In genomic region chr12:105467710-105468366, GRCh38 we compare ENCODE assay signal across 26 cellular contexts.
DNase-seq lines count a peak whose midpoint lies in the region; ATAC-seq, FAIRE-seq and TF ChIP-seq lines count a peak whose summit lies in the region.
"Had no signal": no experiment of that assay in that cellular context is flagged by ENCODE, and none has a peak within 500 bp of the region (broad histone marks: within the 10 kb centered on the region; RNA-seq: fewer than 3 reads in every experiment).

No MANE protein-coding gene starts in this region.

- in situ Hi-C loops in gastrocnemius medialis (cut with MboI; ENCODE audit: low sequenced_read_pairs in 4 of 4) = no loop called here

- no peak overlapping the region for H2AK5ac ChIP-seq in H9 (ENCODE audit: insufficient read length, low read length)
- H2AK5ac ChIP-seq in H1 (ENCODE audit: low read depth, low read length) = no peak overlapping the region

- no peaks in the 10 kb centered on the region for H3K9me3 Mint-ChIP-seq in H9
- H3K9me3 Mint-ChIP-seq: HFFc6 had no signal

- intact Hi-C loops in kidney (cut with DNase I) = no loop called here
- intact Hi-C loops in gastrocnemius medialis (cut with DNase I; ENCODE audit: low total_unique reads) = no loop called here
- intact Hi-C loops in PC-9 (cut with micrococcal nuclease; ENCODE audit: unreplicated experiment) = no loop called here

- H4K20me1 ChIP-seq in H9 (ENCODE audit: control insufficient read depth, insufficient read depth, insufficient read length) = no peaks in the 10 kb centered on the region
- no peaks in the 10 kb centered on the region for H4K20me1 ChIP-seq in H1 (replicated peaks in 1 of 2; ENCODE audit: control insufficient read depth in 1 of 2, insufficient read depth in 2 of 2, low read length in 2 of 2)
- no peaks in the 10 kb centered on the region for H4K20me1 ChIP-seq in PC-9 (ENCODE audit: insufficient read depth)

- CTCF ChIA-PET in H1 (lab: Charles Lee; ENCODE audit: partially characterized antibody) (interaction anchor here (1.0 to 1.7 kb wide), 4 partner anchors 9 to 47 kb away, joined by 3 to 5 read pairs (median 4); no protein-coding TSS in a partner anchor), PC-9 (lab: Charles Lee) (interaction anchor here (0.7 kb wide), 1 partner anchor 683 kb away, joined by 4 read pairs; no protein-coding TSS in a partner anchor)

- H3K4me1 ChIP-seq in H9 (ENCODE audit: insufficient read depth, low read length) (peaks cover 3% of the 10 kb centered on the region; the same call in 1 of the 2 replicates), H1 (replicated peaks in 1 of 4; ENCODE audit: control insufficient read depth in 3 of 4, insufficient read depth in 4 of 4, low read length in 3 of 4) (peaks cover 0 to 7% (median 2%) of the 10 kb centered on the region in 4 experiments; a peak in 2 of 7 replicates), kidney (ENCODE audit: control insufficient read depth in 1 of 2, insufficient read depth in 1 of 2, low read depth in 1 of 2, low read length in 2 of 2) (peaks cover 0 to 7% of the 10 kb centered on the region in 2 donors), gastrocnemius medialis (peaks cover 0 to 20% of the 10 kb centered on the region in 2 donors), PC-9 (replicated peaks; ENCODE audit: insufficient read depth) (no peaks in the 10 kb centered on the region)
- H3K4me1 ChIP-seq: psoas muscle, vagina had no signal

- BruUV-seq in PC-9 (replicated peaks; lab: Mats Ljungman, UMichigan) = no TSS peak

- H3K4me1 Mint-ChIP-seq in H9 = peaks cover 27% of the 10 kb centered on the region in 2 experiments
- H3K4me1 Mint-ChIP-seq: CD14-positive monocyte had no signal

- TF ChIP-seq CTCF in H9 (conservative IDR thresholded peaks at IDR 0.05) (no peak), H1 (IDR thresholded peaks at IDR 0.05; ENCODE audit: control extremely low read depth in 1 of 3, insufficient read depth in 1 of 3, low read depth in 1 of 3, low read length in 3 of 3) (no peak), kidney (IDR thresholded peaks at IDR 0.05; ENCODE audit: borderline replicate concordance, extremely low read depth, insufficient read depth) (no peak), gastrocnemius medialis (IDR thresholded peaks at IDR 0.05 in 4 of 5, conservative IDR thresholded peaks at IDR 0.05 in 1 of 5) (no peak), PC-9 (conservative IDR thresholded peaks at IDR 0.05) (no peak)

- H2BK20ac ChIP-seq in H9 (ENCODE audit: low read depth, low read length, poor library complexity, severe bottlenecking) (no peak overlapping the region), H1 (ENCODE audit: low read length) (peak overlapping the region; percentile 16; the same call in 1 of the 2 replicates)

- ATAC-seq in gastrocnemius medialis = no peak
- ATAC-seq: foreskin keratinocyte, mucosa of descending colon, psoas muscle had no signal

- H3K4me2 ChIP-seq in H9 (ENCODE audit: insufficient read depth, insufficient read length, low read length) (no peak overlapping the region), H1 (ENCODE audit: insufficient read depth in 1 of 2, low read depth in 2 of 2, low read length in 2 of 2) (no peak overlapping the region), PC-9 (no peak overlapping the region)

- H3K36me3 ChIP-seq in H1 (ENCODE audit: control insufficient read depth in 2 of 4, insufficient read depth in 4 of 4, low read length in 3 of 4) (no peaks in the 10 kb centered on the region), kidney (ENCODE audit: control insufficient read depth in 1 of 2, insufficient read depth in 2 of 2, low read length in 2 of 2) (no peaks in the 10 kb centered on the region), gastrocnemius medialis (no peaks in the 10 kb centered on the region), PC-9 (ENCODE audit: low read depth) (no peaks in the 10 kb centered on the region)
- H3K36me3 ChIP-seq: vagina had no signal

- H3F3A ChIP-seq in PC-9 (ENCODE audit: insufficient read depth, low read depth) = no peaks in the 10 kb centered on the region

- WGBS in H9 (ENCODE audit: extremely low coverage, insufficient read length, low lambda C conversion rate) = no CpG with 5 or more reads among the region's 4 CpGs
- WGBS in H1 (ENCODE audit: extremely low coverage in 1 of 2, insufficient coverage in 1 of 2, insufficient read length in 1 of 2, insufficient replicate concordance in 2 of 2, low coverage in 1 of 2, low lambda C conversion rate in 2 of 2, missing lambda C conversion rate in 1 of 2), 2 experiments = 90% methylated on average over 4 of the region's 4 CpGs; no CpG with 5 or more reads in 1 of the 2 experiments

- TF ChIP-seq RAD21 in H1 (IDR thresholded peaks at IDR 0.05 in 1 of 2, conservative IDR thresholded peaks at IDR 0.05 in 1 of 2; ENCODE audit: low read depth in 2 of 2, low read length in 2 of 2) = no peak

- no peak overlapping the region for H3K18ac ChIP-seq in H9 (ENCODE audit: insufficient read length, low read depth, low read length)
- no peak overlapping the region for H3K18ac ChIP-seq in H1 (ENCODE audit: extremely low read depth, low read length)

- no peaks in the 10 kb centered on the region for H3K9me2 ChIP-seq in PC-9 (ENCODE audit: insufficient read depth)

- no peak overlapping the region for H2BK15ac ChIP-seq in H9 (ENCODE audit: low read depth, low read length)
- H2BK15ac ChIP-seq in H1 (ENCODE audit: low read length) = no peak overlapping the region

- H2AFZ ChIP-seq in H9 (ENCODE audit: low read length) (no peak overlapping the region), H1 (ENCODE audit: low read length) (no peak overlapping the region), PC-9 (no peak overlapping the region)

- no peak overlapping the region for H3K9ac ChIP-seq in H9 (ENCODE audit: extremely low read depth, insufficient read length, low read length)
- H3K9ac ChIP-seq in H1 (replicated peaks in 1 of 4; ENCODE audit: extremely low read depth in 1 of 4, low read depth in 3 of 4, low read length in 3 of 4) = no peak overlapping the region
- no peak overlapping the region for H3K9ac ChIP-seq in kidney (ENCODE audit: low read length in 2 of 2)

- H3K14ac ChIP-seq in H9 (ENCODE audit: insufficient read depth, low read length) = peak overlapping the region; percentile 40; the same call in 1 of the 2 replicates
- no peak overlapping the region for H3K14ac ChIP-seq in H1 (ENCODE audit: insufficient read length)

- H2BK5ac ChIP-seq in H9 (ENCODE audit: insufficient read length, low read length) = no peak overlapping the region
- H2BK5ac ChIP-seq in H1 (ENCODE audit: low read depth, low read length) = peak overlapping the region; percentile 38; the same call in 1 of the 2 replicates

- no peaks in the 10 kb centered on the region for H3K79me1 ChIP-seq in H9 (ENCODE audit: insufficient read depth, low read depth, low read length, poor library complexity, severe bottlenecking)
- H3K79me1 ChIP-seq in H1 (ENCODE audit: low read depth, low read length) = no peaks in the 10 kb centered on the region

- FAIRE-seq in H1 (lab: Jason Lieb, UNC) = no peak
- no peak for FAIRE-seq in kidney (lab: Jason Lieb, UNC)
- FAIRE-seq: TTC549 had no signal

- no peak overlapping the region for H3K56ac ChIP-seq in H9 (ENCODE audit: insufficient read length, low read depth, low read length)
- H3K56ac ChIP-seq in H1 (replicated peaks; ENCODE audit: insufficient read length, low read depth, low read length) = no peak overlapping the region

- H3K4me3 ChIP-seq in H1 (ENCODE audit: extremely low read depth in 1 of 4, insufficient read depth in 2 of 4, low read depth in 3 of 4, low read length in 4 of 4) = no peak overlapping the region
- no peak overlapping the region for H3K4me3 ChIP-seq in kidney (ENCODE audit: low read length in 2 of 2)
- H3K4me3 ChIP-seq in gastrocnemius medialis = no peak overlapping the region
- no peak overlapping the region for H3K4me3 ChIP-seq in PC-9
- H3K4me3 ChIP-seq: mucosa of descending colon, psoas muscle, vagina had no signal

- TF ChIP-seq POLR2A in H1 (IDR thresholded peaks at IDR 0.05; ENCODE audit: control extremely low read depth in 1 of 2, low read depth in 2 of 2, low read length in 2 of 2) (no peak), gastrocnemius medialis (IDR thresholded peaks at IDR 0.05) (no peak)

- H4K5ac ChIP-seq in H9 (ENCODE audit: insufficient read length, low read depth, low read length) = no peak overlapping the region
- H4K5ac ChIP-seq in H1 (ENCODE audit: insufficient read length, low read depth, low read length) = no peak overlapping the region

- no peak for TF ChIP-seq EP300 in H1 (IDR thresholded peaks at IDR 0.05; ENCODE audit: borderline replicate concordance in 1 of 2, low read depth in 2 of 2, low read length in 2 of 2)

- no peaks in the 10 kb centered on the region for H3K27me3 Mint-ChIP-seq in H9 (ENCODE audit: low read depth)

- POLR2A ChIA-PET in H1 (lab: Charles Lee; ENCODE audit: partially characterized antibody) (no interaction called here), PC-9 (lab: Charles Lee; ENCODE audit: unreplicated experiment) (no interaction called here)

- DNase-seq in H9 = no peak
- DNase-seq in H1 (ENCODE audit: low read depth in 1 of 2, low spot score in 2 of 2) = no peak
- DNase-seq in kidney = no peak
- no peak for DNase-seq in gastrocnemius medialis
- no peak for DNase-seq in PC-9
- DNase-seq in stimulated activated CD4-positive, alpha-beta T cell treated with anti-CD3 and anti-CD28 coated beads, Interleukin-4, amount 100 ng/mL, for 24 hours = no peak
- DNase-seq in NCI-H748 (lab: John Stamatoyannopoulos, UW; ENCODE audit: unreplicated experiment) = no peak
- no peak for DNase-seq in NOMO-1 treated with DMSO at 0.1 percent for 48 hours (lab: John Stamatoyannopoulos, UW; ENCODE audit: unreplicated experiment)
- DNase-seq: ACHN; activated CD4-positive, alpha-beta T cell treated with anti-CD3 and anti-CD28 coated beads for 48 hours; cortex of kidney; foreskin keratinocyte; HFFc6; mucosa of descending colon; NCI-H1105; NCI-H2081; NCI-H510A; psoas muscle; SW 1271 had no signal

- H3T11ph ChIP-seq in H9 (ENCODE audit: low read length) = no peak overlapping the region

- peak overlapping the region in 1 of 3 experiments; percentile 54; a peak in 2 of 7 replicates for H3K27ac Mint-ChIP-seq in H9
- H3K27ac Mint-ChIP-seq: activated naive CD8-positive, alpha-beta T cell; brain; CD14-positive monocyte; HFFc6 had no signal

- H3K27me3 ChIP-seq in H9 (ENCODE audit: insufficient read depth, low read length) (no peaks in the 10 kb centered on the region; the same call in 1 of the 2 replicates), H1 (replicated peaks in 1 of 4; ENCODE audit: control insufficient read depth in 3 of 4, extremely low read depth in 1 of 4, insufficient read depth in 3 of 4, low read length in 3 of 4) (peaks cover 0 to 1% (median 0%) of the 10 kb centered on the region in 4 experiments; a peak in 1 of 7 replicates), gastrocnemius medialis (no peaks in the 10 kb centered on the region), PC-9 (ENCODE audit: insufficient read depth, low read depth) (no peaks in the 10 kb centered on the region)
- H3K27me3 ChIP-seq: foreskin keratinocyte, vagina had no signal

- H2BK120ac ChIP-seq in H9 (ENCODE audit: low read depth, low read length, poor library complexity, severe bottlenecking) (no peak overlapping the region), H1 (replicated peaks; ENCODE audit: low read depth, low read length) (no peak overlapping the region)

- H3K27ac ChIP-seq in H9 (ENCODE audit: insufficient read length, low read depth, low read length) (no peak overlapping the region), H1 (ENCODE audit: low read depth, low read length) (no peak overlapping the region), kidney (ENCODE audit: low read depth in 2 of 2, low read length in 2 of 2) (peak overlapping the region; percentile 20 to 80), gastrocnemius medialis (peak overlapping the region; percentile 32 to 63 (median 47)), PC-9 (no peak overlapping the region)
- H3K27ac ChIP-seq: foreskin keratinocyte, psoas muscle, RWPE1, vagina had no signal

- no peak overlapping the region for H3K4me3 Mint-ChIP-seq in H9
- H3K4me3 Mint-ChIP-seq: activated naive CD8-positive, alpha-beta T cell; brain; CD14-positive monocyte; HFFc6; neural crest cell had no signal

- H4K91ac ChIP-seq in H9 (ENCODE audit: insufficient read length, low read depth, low read length) (no peak overlapping the region), H1 (replicated peaks; ENCODE audit: insufficient read length, low read length) (no peak overlapping the region)

- H3K36me3 Mint-ChIP-seq in H9 (ENCODE audit: insufficient read depth in 1 of 3, low read depth in 3 of 3) = no peaks in the 10 kb centered on the region
- H3K36me3 Mint-ChIP-seq: activated naive CD8-positive, alpha-beta T cell; brain; CD14-positive monocyte had no signal

- H3K4ac ChIP-seq in H9 (ENCODE audit: low read depth, low read length) (no peak overlapping the region), H1 (replicated peaks; ENCODE audit: insufficient read length, low read depth, low read length) (no peak overlapping the region)

- H2BK12ac ChIP-seq in H9 (ENCODE audit: insufficient read length, low read depth, low read length) = no peak overlapping the region
- 0 out of 2 replicates have a peak overlapping the region, but pooled peaks have one; percentile 27 for H2BK12ac ChIP-seq in H1 (ENCODE audit: low read depth, low read length)

- H4K8ac ChIP-seq in H9 (replicated peaks; ENCODE audit: insufficient read length, low read depth, low read length) (no peak overlapping the region), H1 (ENCODE audit: extremely low read depth, insufficient read depth, low read length) (no peak overlapping the region)

- H3K79me2 ChIP-seq in H9 (ENCODE audit: insufficient read depth, low read length) (no peaks in the 10 kb centered on the region), H1 (ENCODE audit: control insufficient read depth in 1 of 2, insufficient read depth in 2 of 2, low read length in 2 of 2) (no peaks in the 10 kb centered on the region), PC-9 (ENCODE audit: low read depth) (no peaks in the 10 kb centered on the region)

- H3K9me3 ChIP-seq in H9 (ENCODE audit: control insufficient read depth, low read depth, low read length) = no peaks in the 10 kb centered on the region
- no peaks in the 10 kb centered on the region for H3K9me3 ChIP-seq in H1 (ENCODE audit: insufficient read depth in 2 of 2, low read depth in 1 of 2, low read length in 1 of 2)
- H3K9me3 ChIP-seq in kidney (ENCODE audit: control insufficient read depth in 1 of 2, low read length in 2 of 2) = no peaks in the 10 kb centered on the region
- H3K9me3 ChIP-seq in gastrocnemius medialis = no peaks in the 10 kb centered on the region
- H3K9me3 ChIP-seq in PC-9 (ENCODE audit: insufficient read depth, low read depth) = no peaks in the 10 kb centered on the region
- H3K9me3 ChIP-seq: mucosa of descending colon, psoas muscle, vagina had no signal

- H3K23me2 ChIP-seq in H9 (ENCODE audit: insufficient read length, low read depth, low read length, poor library complexity, severe bottlenecking) (no peaks in the 10 kb centered on the region), H1 (ENCODE audit: low read depth, low read length) (peaks cover 6% of the 10 kb centered on the region; the same call in 1 of the 2 replicates)

- H3K23ac ChIP-seq in H9 (ENCODE audit: insufficient read length, low read depth, low read length) (no peak overlapping the region), H1 (ENCODE audit: insufficient read length) (no peak overlapping the region)

Comparison
In these comparisons a context has a peak if more than half of its experiments do, and no peak if none do; other contexts are left out.
1. H3K27ac ChIP-seq: peak in kidney (2 of 2) and gastrocnemius medialis (4 of 4); none in H9 (single experiment), H1 (single experiment) and PC-9 (single experiment).